ENCODE assay signal across 25 cellular contexts in the genomic region with DNA sequence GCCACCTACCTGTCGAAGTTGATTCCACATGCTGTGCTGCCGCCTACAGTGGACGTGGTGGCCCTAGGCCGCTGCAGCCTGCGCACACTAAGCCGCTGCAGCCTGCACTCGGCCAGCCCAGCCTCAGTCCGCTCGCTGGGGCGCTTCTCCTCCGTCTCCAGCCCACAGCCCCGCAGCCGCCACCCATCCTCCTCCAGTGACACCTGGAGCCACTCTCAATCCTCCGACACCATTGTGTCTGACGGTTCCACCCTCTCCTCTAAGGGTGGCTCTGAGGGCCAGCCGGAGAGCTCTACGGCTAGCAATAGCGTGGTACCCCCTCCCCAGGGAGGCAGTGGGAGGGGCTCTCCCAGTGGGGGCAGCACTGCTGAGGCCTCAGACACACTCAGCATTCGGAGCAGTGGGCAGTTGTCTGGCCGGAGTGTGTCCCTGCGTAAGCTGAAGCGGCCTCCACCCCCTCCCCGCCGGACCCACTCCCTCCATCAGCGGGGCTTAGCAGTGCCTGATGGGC. TPM values are rescaled to one million over a fixed set of nuclear protein-coding genes. Genes with fewer than 3 reads are reported as not detected.
A peak's percentile ranks its signal among the peaks of the same experiment; 100 is the strongest.
DNase-seq lines count a peak whose midpoint lies in the region; TF ChIP-seq lines count a peak whose summit lies in the region.
"Had no signal": no experiment of that assay in that cellular context is flagged by ENCODE, and none has a peak within 500 bp of the region (broad histone marks: within the 10 kb centered on the region; RNA-seq: fewer than 3 reads in every experiment).

No MANE protein-coding gene starts in this region.

- H2BK15ac ChIP-seq in H9 (ENCODE audit: low read depth, low read length) (no peak overlapping the region), neuronal stem cell (ENCODE audit: low read length) (no peak overlapping the region)

- no peak overlapping the region for H2BK120ac ChIP-seq in H9 (ENCODE audit: low read depth, low read length, poor library complexity, severe bottlenecking)
- H2BK120ac ChIP-seq in neuronal stem cell (ENCODE audit: low read depth, low read length): no peak overlapping the region

- H3K4me2 ChIP-seq in H9 (ENCODE audit: insufficient read depth, insufficient read length, low read length) (no peak overlapping the region), neuronal stem cell (ENCODE audit: insufficient read depth, low read length, poor library complexity, severe bottlenecking) (no peak overlapping the region)
- H3K4me2 ChIP-seq: GM23338 had no signal

- H3K9me3 ChIP-seq in Caco-2 (no peaks in the 10 kb centered on the region), H9 (ENCODE audit: control insufficient read depth, low read depth, low read length) (no peaks in the 10 kb centered on the region), neuronal stem cell (replicated peaks in 1 of 2; ENCODE audit: control insufficient read depth in 2 of 2, insufficient read depth in 1 of 2, low read depth in 1 of 2, low read length in 2 of 2) (peaks cover 0 to 1% of the 10 kb centered on the region in 2 donors)
- H3K9me3 ChIP-seq: tibial nerve had no signal

- H3K9ac ChIP-seq in H9 (ENCODE audit: extremely low read depth, insufficient read length, low read length) (no peak overlapping the region), neuronal stem cell (ENCODE audit: low read depth, low read length, poor library complexity) (peak overlapping the region; percentile 36)

- peaks cover 5% of the 10 kb centered on the region; the same call in 1 of the 2 replicates for H3K79me2 ChIP-seq in H9 (ENCODE audit: insufficient read depth, low read length)

- peaks cover 10% of the 10 kb centered on the region for H3K23me2 ChIP-seq in H9 (ENCODE audit: insufficient read length, low read depth, low read length, poor library complexity, severe bottlenecking)

- no peak for DNase-seq in Caco-2
- peak; percentile 40 for DNase-seq in H9
- peak; percentile 87 for DNase-seq in chondrocyte (ENCODE audit: low spot score)
- DNase-seq in neuronal stem cell (ENCODE audit: low spot score): no peak
- no peak for DNase-seq in NCI-H526 treated with DMSO at 0.1 percent for 48 hours (lab: John Stamatoyannopoulos, UW)
- DNase-seq in activated naive CD4-positive, alpha-beta T cell treated with anti-CD3 and anti-CD28 coated beads, Interleukin-2, amount 10 ng/mL, durations not matched to agents 7 days and 5 days: no peak
- no peak for DNase-seq in NCI-H226
- DNase-seq: activated CD4-positive, alpha-beta T cell treated with anti-CD3 and anti-CD28 coated beads, Interleukin-2, amount 10 ng/mL, durations not matched to agents 24 days and 14 days; activated naive CD4-positive, alpha-beta T cell treated with Interleukin-2 at 50 U/mL for 16 hours; activated T-cell treated with anti-CD3 and anti-CD28 coated beads, Interleukin-2, amount 50 U/mL, for 24 hours; CD4-positive, CD25-positive, alpha-beta regulatory T cell; NCI-H1048; NCI-H2029 treated with DMSO at 0.1 percent for 48 hours; NCI-H446; OCI-M1; Right ventricle myocardium superior; stimulated activated CD4-positive, alpha-beta T cell treated with anti-CD3 and anti-CD28 coated beads, Interleukin-2, amount 100 ng/mL, for 48 hours; T-helper 2 cell had no signal

- H3K9me3 Mint-ChIP-seq in Caco-2 (ENCODE audit: unreplicated experiment) (no peaks in the 10 kb centered on the region), H9 (no peaks in the 10 kb centered on the region), chondrocyte (ENCODE audit: low read depth) (no peaks in the 10 kb centered on the region)
- H3K9me3 Mint-ChIP-seq in activated naive CD4-positive, alpha-beta T cell treated with anti-CD3 and anti-CD28 coated beads, Interleukin-2, amount 10 ng/mL, durations not matched to agents 7 days and 5 days: no peaks in the 10 kb centered on the region
- H3K9me3 Mint-ChIP-seq: activated CD4-positive, alpha-beta T cell treated with anti-CD3 and anti-CD28 coated beads, Interleukin-2, amount 10 ng/mL, durations not matched to agents 24 days and 14 days; activated T-cell treated with anti-CD3 and anti-CD28 coated beads, Interleukin-2, amount 50 U/mL, for 24 hours; brain; CD4-positive, CD25-positive, alpha-beta regulatory T cell; GM23338; IgD-negative memory B cell; neural crest cell had no signal

- H3K56ac ChIP-seq in H9 (ENCODE audit: insufficient read length, low read depth, low read length): no peak overlapping the region

- H3K27me3 ChIP-seq in Caco-2 (replicated peaks; ENCODE audit: control insufficient read depth, insufficient read depth, low read length): no peaks in the 10 kb centered on the region
- H3K27me3 ChIP-seq in H9 (ENCODE audit: insufficient read depth, low read length): no peaks in the 10 kb centered on the region
- peaks cover 0 to 3% (median 0%) of the 10 kb centered on the region in 3 experiments for H3K27me3 ChIP-seq in neuronal stem cell (ENCODE audit: control insufficient read depth in 3 of 3, insufficient read depth in 3 of 3, low read depth in 1 of 3, low read length in 3 of 3)
- H3K27me3 ChIP-seq: tibial nerve had no signal

- H2AK5ac ChIP-seq in H9 (ENCODE audit: insufficient read length, low read length): no peak overlapping the region
- no peak overlapping the region for H2AK5ac ChIP-seq in neuronal stem cell (ENCODE audit: low read depth, low read length)

- no peak overlapping the region for H3K4me3 ChIP-seq in Caco-2 (ENCODE audit: low read depth, low read length)
- H3K4me3 ChIP-seq in neuronal stem cell (ENCODE audit: low read length in 2 of 2): no peak overlapping the region
- H3K4me3 ChIP-seq: GM12878, GM23338, tibial nerve had no signal

- H3K23ac ChIP-seq in H9 (ENCODE audit: insufficient read length, low read depth, low read length): no peak overlapping the region
- peak overlapping the region; percentile 34 for H3K23ac ChIP-seq in neuronal stem cell (ENCODE audit: low read depth, low read length, poor library complexity)

- WGBS in H9 (ENCODE audit: extremely low coverage, insufficient read length, low lambda C conversion rate): no CpG with 5 or more reads among the region's 25 CpGs
- no CpG with 5 or more reads among the region's 25 CpGs for WGBS in neuronal stem cell (ENCODE audit: extremely low coverage in 2 of 2, insufficient read length in 2 of 2, insufficient replicate concordance in 1 of 2), 2 donors

- H3K27me3 Mint-ChIP-seq in Caco-2 (ENCODE audit: insufficient read depth, unreplicated experiment) (no peaks in the 10 kb centered on the region), H9 (ENCODE audit: low read depth) (no peaks in the 10 kb centered on the region), chondrocyte (ENCODE audit: low read depth) (no peaks in the 10 kb centered on the region)
- H3K27me3 Mint-ChIP-seq in activated naive CD4-positive, alpha-beta T cell treated with anti-CD3 and anti-CD28 coated beads, Interleukin-2, amount 10 ng/mL, durations not matched to agents 7 days and 5 days: peaks cover 4% of the 10 kb centered on the region
- H3K27me3 Mint-ChIP-seq: activated CD4-positive, alpha-beta T cell treated with anti-CD3 and anti-CD28 coated beads, Interleukin-2, amount 10 ng/mL, durations not matched to agents 24 days and 14 days; activated T-cell treated with anti-CD3 and anti-CD28 coated beads, Interleukin-2, amount 50 U/mL, for 24 hours; brain; CD4-positive, CD25-positive, alpha-beta regulatory T cell; IgD-negative memory B cell had no signal

- intact Hi-C loops in Caco-2 (cut with micrococcal nuclease; ENCODE audit: unreplicated experiment): loop anchor here (10.0 kb wide), 1 partner anchor 365 kb away; no protein-coding TSS in a partner anchor

- no peak overlapping the region for H2BK20ac ChIP-seq in H9 (ENCODE audit: low read depth, low read length, poor library complexity, severe bottlenecking)

- no peaks in the 10 kb centered on the region for H3K79me1 ChIP-seq in H9 (ENCODE audit: insufficient read depth, low read depth, low read length, poor library complexity, severe bottlenecking)
- H3K79me1 ChIP-seq in neuronal stem cell (ENCODE audit: low read depth, low read length): peaks cover 4% of the 10 kb centered on the region

- H4K5ac ChIP-seq in H9 (ENCODE audit: insufficient read length, low read depth, low read length): no peak overlapping the region

- H2AFZ ChIP-seq in H9 (ENCODE audit: low read length): no peak overlapping the region
- no peak overlapping the region for H2AFZ ChIP-seq in neuronal stem cell (ENCODE audit: low read length)
- H2AFZ ChIP-seq: GM23338 had no signal

- CTCF ChIA-PET in Caco-2 (lab: Charles Lee): interaction anchor here (1.5 kb wide), 1 partner anchor 58 kb away, joined by 5 read pairs; no protein-coding TSS in a partner anchor
- CTCF ChIA-PET in activated naive CD4-positive, alpha-beta T cell treated with anti-CD3 and anti-CD28 coated beads, Interleukin-2, amount 10 ng/mL, durations not matched to agents 7 days and 5 days (lab: Charles Lee): interaction anchor here (10.7 kb wide), 1 partner anchor 57 kb away, joined by 204 read pairs; no protein-coding TSS in a partner anchor

- no peak overlapping the region for H3K4me3 Mint-ChIP-seq in Caco-2 (ENCODE audit: unreplicated experiment)
- no peak overlapping the region; a peak in 1 of 5 replicates for H3K4me3 Mint-ChIP-seq in H9
- H3K4me3 Mint-ChIP-seq in chondrocyte (ENCODE audit: unreplicated experiment): no peak overlapping the region
- H3K4me3 Mint-ChIP-seq in activated naive CD4-positive, alpha-beta T cell treated with anti-CD3 and anti-CD28 coated beads, Interleukin-2, amount 10 ng/mL, durations not matched to agents 7 days and 5 days: no peak overlapping the region
- H3K4me3 Mint-ChIP-seq: activated CD4-positive, alpha-beta T cell treated with anti-CD3 and anti-CD28 coated beads, Interleukin-2, amount 10 ng/mL, durations not matched to agents 24 days and 14 days; activated T-cell treated with anti-CD3 and anti-CD28 coated beads, Interleukin-2, amount 50 U/mL, for 24 hours; brain; GM23338; IgD-negative memory B cell; neural crest cell had no signal

- no peak overlapping the region for H3K4ac ChIP-seq in H9 (ENCODE audit: low read depth, low read length)
- no peak overlapping the region for H3K4ac ChIP-seq in neuronal stem cell (ENCODE audit: low read length)

- no TSS peak for BruUV-seq in Caco-2 (replicated peaks; lab: Mats Ljungman, UMichigan)

- H3K36me3 ChIP-seq in Caco-2 (ENCODE audit: control insufficient read depth, insufficient read depth, low read length): no peaks in the 10 kb centered on the region
- H3K36me3 ChIP-seq in neuronal stem cell (replicated peaks in 1 of 2; ENCODE audit: control insufficient read depth in 2 of 2, insufficient read depth in 2 of 2, low read length in 2 of 2): peaks cover 29 to 58% of the 10 kb centered on the region in 2 donors

- H4K20me1 ChIP-seq in H9 (ENCODE audit: control insufficient read depth, insufficient read depth, insufficient read length): no peaks in the 10 kb centered on the region

- H3K18ac ChIP-seq in H9 (ENCODE audit: insufficient read length, low read depth, low read length): no peak overlapping the region
- H3K18ac ChIP-seq in neuronal stem cell (ENCODE audit: low read length): peak overlapping the region; percentile 30

- TF ChIP-seq CTCF in Caco-2 (IDR thresholded peaks at IDR 0.05; ENCODE audit: insufficient read depth in 1 of 2, low read depth in 1 of 2, low read length in 1 of 2, severe bottlenecking in 1 of 2, unreplicated experiment in 1 of 2): no peak
- no peak for TF ChIP-seq CTCF in H9 (conservative IDR thresholded peaks at IDR 0.05)
- TF ChIP-seq CTCF in chondrocyte (IDR thresholded peaks at IDR 0.05): no peak

- POLR2A ChIA-PET in Caco-2 (lab: Charles Lee): no interaction called here

- H3K14ac ChIP-seq in H9 (ENCODE audit: insufficient read depth, low read length) (no peak overlapping the region; the same call in 1 of the 2 replicates), neuronal stem cell (ENCODE audit: low read length) (no peak overlapping the region)

- H3K36me3 Mint-ChIP-seq in Caco-2 (ENCODE audit: insufficient read depth, unreplicated experiment) (peaks cover 53% of the 10 kb centered on the region), H9 (ENCODE audit: insufficient read depth in 1 of 3, low read depth in 3 of 3) (peaks cover 12 to 55% (median 55%) of the 10 kb centered on the region in 3 experiments), chondrocyte (ENCODE audit: low read depth) (peaks cover 8% of the 10 kb centered on the region)
- H3K36me3 Mint-ChIP-seq in activated naive CD4-positive, alpha-beta T cell treated with anti-CD3 and anti-CD28 coated beads, Interleukin-2, amount 10 ng/mL, durations not matched to agents 7 days and 5 days: peaks cover 8% of the 10 kb centered on the region
- H3K36me3 Mint-ChIP-seq: IgD-negative memory B cell had no signal

- H2BK12ac ChIP-seq in H9 (ENCODE audit: insufficient read length, low read depth, low read length) (no peak overlapping the region), neuronal stem cell (ENCODE audit: low read length) (no peak overlapping the region)

- no peak overlapping the region for H2BK5ac ChIP-seq in H9 (ENCODE audit: insufficient read length, low read length)
- no peak overlapping the region for H2BK5ac ChIP-seq in neuronal stem cell (ENCODE audit: low read length)

- H3K27ac Mint-ChIP-seq in Caco-2 (ENCODE audit: unreplicated experiment) (peak overlapping the region; percentile 35), H9 (peak overlapping the region in 1 of 3 experiments; percentile 29; a peak in 1 of 7 replicates), chondrocyte (ENCODE audit: unreplicated experiment) (no peak overlapping the region)
- H3K27ac Mint-ChIP-seq in activated naive CD4-positive, alpha-beta T cell treated with anti-CD3 and anti-CD28 coated beads, Interleukin-2, amount 10 ng/mL, durations not matched to agents 7 days and 5 days: no peak overlapping the region
- H3K27ac Mint-ChIP-seq: activated CD4-positive, alpha-beta T cell treated with anti-CD3 and anti-CD28 coated beads, Interleukin-2, amount 10 ng/mL, durations not matched to agents 24 days and 14 days; activated T-cell treated with anti-CD3 and anti-CD28 coated beads, Interleukin-2, amount 50 U/mL, for 24 hours; CD4-positive, CD25-positive, alpha-beta regulatory T cell; GM23338; IgD-negative memory B cell had no signal

- no peak overlapping the region for H4K91ac ChIP-seq in H9 (ENCODE audit: insufficient read length, low read depth, low read length)
- no peak overlapping the region for H4K91ac ChIP-seq in neuronal stem cell (ENCODE audit: low read depth, low read length, poor library complexity)

- H3K4me1 Mint-ChIP-seq in Caco-2 (ENCODE audit: low read depth, unreplicated experiment) (peaks cover 23% of the 10 kb centered on the region), H9 (peaks cover 40 to 68% of the 10 kb centered on the region in 2 experiments), chondrocyte (ENCODE audit: low read depth) (peaks cover 51% of the 10 kb centered on the region)
- peaks cover 3% of the 10 kb centered on the region for H3K4me1 Mint-ChIP-seq in activated naive CD4-positive, alpha-beta T cell treated with anti-CD3 and anti-CD28 coated beads, Interleukin-2, amount 10 ng/mL, durations not matched to agents 7 days and 5 days

- H3T11ph ChIP-seq in H9 (ENCODE audit: low read length): no peak overlapping the region

- H3K27ac ChIP-seq in H9 (ENCODE audit: insufficient read length, low read depth, low read length): no peak overlapping the region
- no peak overlapping the region for H3K27ac ChIP-seq in neuronal stem cell (replicated peaks; ENCODE audit: low read length)
- H3K27ac ChIP-seq: VCaP had no signal

- H3K4me1 ChIP-seq in Caco-2: peaks cover 6% of the 10 kb centered on the region; the same call in 1 of the 2 replicates
- no peaks in the 10 kb centered on the region; the same call in 1 of the 2 replicates for H3K4me1 ChIP-seq in H9 (ENCODE audit: insufficient read depth, low read length)
- H3K4me1 ChIP-seq in neuronal stem cell (ENCODE audit: control insufficient read depth in 2 of 2, insufficient read depth in 1 of 2, low read depth in 1 of 2, low read length in 2 of 2): peaks cover 14 to 25% of the 10 kb centered on the region in 2 donors

- H4K8ac ChIP-seq in H9 (replicated peaks; ENCODE audit: insufficient read length, low read depth, low read length) (no peak overlapping the region), neuronal stem cell (ENCODE audit: low read depth, low read length) (no peak overlapping the region)

RNA-seq across cellular contexts. Expression of gene YARS1, which starts 46.9 kb away (rescaled TPM):
- total RNA-seq in Caco-2 (2022): 177 and 184 TPM in 2 replicates
- total RNA-seq in H9 (2021): 185 and 194 TPM in 2 replicates
- total RNA-seq in chondrocyte: 52.2 to 160 TPM (median 147 TPM) in 3 replicates
- 47.5 TPM for polyA plus RNA-seq in neuronal stem cell (2013, experiment 1 of 2)
- 49.0 TPM for polyA plus RNA-seq in neuronal stem cell (2013, experiment 2 of 2)

RNA-seq across cellular contexts. Expression of gene S100PBP, which starts 47.2 kb away (rescaled TPM):
- 23.8 and 32.8 TPM in 2 replicates for total RNA-seq in Caco-2 (2022)
- 50.1 and 51.4 TPM in 2 replicates for total RNA-seq in H9 (2021)
- 39.6 to 55.8 TPM (median 40.5 TPM) in 3 replicates for total RNA-seq in chondrocyte
- polyA plus RNA-seq in neuronal stem cell (2013, experiment 1 of 2): 23.3 TPM
- polyA plus RNA-seq in neuronal stem cell (2013, experiment 2 of 2): 25.6 TPM

Comparison
In these comparisons a context has a peak if more than half of its experiments do, and no peak if none do; other contexts are left out.
1. DNase-seq: peak in H9 (single experiment) and chondrocyte (single experiment); none in Caco-2 (0 of 2), neuronal stem cell (single experiment), NCI-H526 treated with DMSO at 0.1 percent for 48 hours (single experiment), activated naive CD4-positive, alpha-beta T cell treated with anti-CD3 and anti-CD28 coated beads, Interleukin-2, amount 10 ng/mL, durations not matched to agents 7 days and 5 days (single experiment) and NCI-H226 (single experiment).